2 cellular contexts compared by ENCODE assay signal in the genomic region with DNA sequence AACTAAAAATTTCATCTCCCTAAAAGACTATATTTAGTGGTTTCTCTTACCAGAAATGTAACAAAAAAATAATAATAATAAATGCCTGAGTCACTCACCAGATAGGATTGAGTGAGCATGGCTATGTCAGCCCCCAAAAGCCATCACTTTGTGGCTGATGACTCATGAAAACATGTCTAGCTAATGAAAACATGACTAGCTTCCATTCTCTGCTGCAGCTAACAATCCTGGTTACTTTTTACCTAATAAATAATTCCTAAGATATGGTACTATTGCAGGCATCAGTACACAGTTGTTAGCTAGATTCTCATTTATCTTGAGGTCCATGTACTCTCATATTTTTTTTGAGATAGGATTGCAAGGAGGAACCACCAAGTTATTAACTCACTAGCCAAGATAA.
TF ChIP-seq lines count a peak whose summit lies in the region.

No MANE protein-coding gene starts in this region.

TF ChIP-seq in SK-N-SH, 30 proteins besides CTCF, POLR2A, EP300 and RAD21 (continued from another document):
- TF ChIP-seq FOSL2 (IDR thresholded peaks at IDR 0.05; ENCODE audit: borderline replicate concordance, low read depth), result peak; percentile 63; the same call in 1 of the 2 replicates
- TF ChIP-seq, protein P1, sequence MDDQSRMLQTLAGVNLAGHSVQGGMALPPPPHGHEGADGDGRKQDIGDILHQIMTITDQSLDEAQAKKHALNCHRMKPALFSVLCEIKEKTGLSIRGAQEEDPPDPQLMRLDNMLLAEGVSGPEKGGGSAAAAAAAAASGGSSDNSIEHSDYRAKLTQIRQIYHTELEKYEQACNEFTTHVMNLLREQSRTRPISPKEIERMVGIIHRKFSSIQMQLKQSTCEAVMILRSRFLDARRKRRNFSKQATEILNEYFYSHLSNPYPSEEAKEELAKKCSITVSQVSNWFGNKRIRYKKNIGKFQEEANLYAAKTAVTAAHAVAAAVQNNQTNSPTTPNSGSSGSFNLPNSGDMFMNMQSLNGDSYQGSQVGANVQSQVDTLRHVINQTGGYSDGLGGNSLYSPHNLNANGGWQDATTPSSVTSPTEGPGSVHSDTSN (IDR thresholded peaks at IDR 0.05), result peak; percentile 46; the same call in 1 of the 2 replicates
- TF ChIP-seq JUND (IDR thresholded peaks at IDR 0.05), result peak; percentile 43; the same call in 1 of the 2 replicates
- TF ChIP-seq ZBTB33 (IDR thresholded peaks at IDR 0.05; ENCODE audit: borderline replicate concordance, low read depth), result no peak

TF ChIP-seq in H1, 55 proteins besides CTCF, POLR2A, EP300 and RAD21:
- TF ChIP-seq ATF2 (IDR thresholded peaks at IDR 0.05; ENCODE audit: low read length) (no peak), SRF (IDR thresholded peaks at IDR 0.05; ENCODE audit: low read depth, low read length) (no peak), TCF12 (IDR thresholded peaks at IDR 0.05; ENCODE audit: low read depth, low read length) (no peak), HDAC6 (IDR thresholded peaks at IDR 0.05; ENCODE audit: low read depth, low read length) (no peak), SIRT6 (IDR thresholded peaks at IDR 0.05; ENCODE audit: low read length) (no peak)
